In the genomic region with DNA sequence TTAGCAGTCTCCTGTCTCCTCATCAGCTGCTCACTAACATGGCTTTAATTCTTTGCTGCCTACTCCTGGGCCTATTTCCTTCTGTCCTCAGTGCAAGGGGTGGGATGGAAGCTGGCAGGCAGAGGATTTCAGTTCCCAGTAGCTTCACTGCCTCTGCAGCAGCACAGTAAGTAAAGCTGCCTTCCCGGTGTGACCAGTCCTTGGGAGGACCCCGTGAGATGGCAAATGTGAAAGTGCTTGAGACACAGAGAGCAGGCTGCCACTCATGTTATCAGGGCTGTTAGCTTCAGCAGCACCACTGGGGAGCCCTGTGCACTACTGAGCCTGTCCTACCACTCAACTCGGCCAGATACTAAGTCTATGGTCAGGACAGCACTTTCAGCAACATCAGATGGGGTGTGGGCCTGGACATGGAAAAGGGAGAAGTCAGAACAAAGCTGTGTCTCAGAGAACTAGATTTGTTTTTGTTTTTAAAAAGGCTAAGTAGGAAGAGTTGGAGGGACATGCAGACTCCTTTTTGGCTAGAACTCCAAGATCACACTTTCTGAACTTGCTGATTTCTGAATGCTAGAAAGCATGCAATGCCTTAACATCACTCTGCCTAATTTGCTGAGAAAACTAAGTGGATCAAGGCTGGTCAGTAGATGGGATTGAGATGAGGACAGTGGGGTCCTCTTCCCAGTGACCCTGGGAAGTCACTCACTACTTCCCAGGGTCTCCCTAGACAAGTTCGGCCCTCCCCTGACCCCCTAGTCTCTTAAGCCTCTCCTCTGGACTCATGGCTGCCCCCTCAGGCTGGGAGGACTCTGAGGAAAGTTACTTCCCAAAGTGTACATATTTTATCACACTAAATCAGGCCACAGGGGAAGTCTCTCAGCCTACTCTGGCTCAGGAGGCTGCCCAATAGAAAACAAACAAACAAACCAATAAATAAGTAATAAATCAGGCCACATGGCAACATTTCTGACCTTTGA, we compare ENCODE assay signal across 8 cellular contexts. TPM values are rescaled to one million over a fixed set of nuclear protein-coding genes. Genes with fewer than 3 reads are reported as not detected.
DNase-seq lines count a peak whose midpoint lies in the region; ATAC-seq, FAIRE-seq and TF ChIP-seq lines count a peak whose summit lies in the region.

No MANE protein-coding gene starts in this region.

- no peak for FAIRE-seq in astrocyte (lab: Jason Lieb, UNC)

- H3K27me3 ChIP-seq in BJ (ENCODE audit: control insufficient read depth, insufficient read depth, low read length) (no peaks in the 10 kb centered on the region), astrocyte (ENCODE audit: insufficient read depth, low read length) (no peaks in the 10 kb centered on the region), iPS-15b (ENCODE audit: control insufficient read depth, insufficient read depth, low read length) (peaks cover 11% of the 10 kb centered on the region), skeletal muscle satellite cell (ENCODE audit: control insufficient read depth, insufficient read depth, low read length) (no peaks in the 10 kb centered on the region)

- ATAC-seq in GM21515 (IDR thresholded peaks at IDR 0.05; ENCODE audit: unreplicated experiment) (peak; percentile 24), HG03469 (IDR thresholded peaks at IDR 0.05; ENCODE audit: unreplicated experiment) (no peak)

- POLR2A ChIA-PET in BJ (lab: Charles Lee) = interaction anchor here (0.7 kb wide), 1 partner anchor 31 kb away, joined by 5 read pairs; no protein-coding TSS in a partner anchor

- no peaks in the 10 kb centered on the region for H3K79me2 ChIP-seq in astrocyte (ENCODE audit: insufficient read depth, low read length)

- no peaks in the 10 kb centered on the region for H3K9me3 Mint-ChIP-seq in astrocyte (ENCODE audit: unreplicated experiment)

- H3K4me1 ChIP-seq in astrocyte (ENCODE audit: insufficient read depth, low read length) (peaks cover 27% of the 10 kb centered on the region), iPS-15b (ENCODE audit: control insufficient read depth, insufficient read depth, low read length) (peaks cover 8% of the 10 kb centered on the region), skeletal muscle satellite cell (ENCODE audit: control insufficient read depth, insufficient read depth, low read length) (peaks cover 33% of the 10 kb centered on the region)

- peak overlapping the region; percentile 35 for H2AFZ ChIP-seq in astrocyte (ENCODE audit: low read depth, low read length)

- H3K4me1 Mint-ChIP-seq in astrocyte (ENCODE audit: low read depth, unreplicated experiment) = peaks cover 21% of the 10 kb centered on the region

- no peak overlapping the region for H3K27ac ChIP-seq in astrocyte (ENCODE audit: low read depth, low read length)

- H3K4me3 ChIP-seq in BJ (ENCODE audit: low read depth, low read length) (peak overlapping the region; percentile 65), astrocyte (ENCODE audit: insufficient read depth, low read depth, low read length) (peak overlapping the region; percentile 57), iPS-15b (ENCODE audit: low read depth, low read length) (peak overlapping the region; percentile 72), skeletal muscle satellite cell (ENCODE audit: low read length) (peak overlapping the region; percentile 68)

- H3K9ac ChIP-seq in astrocyte (ENCODE audit: low read length) (peak overlapping the region; percentile 82), iPS-15b (ENCODE audit: low read depth, low read length) (peak overlapping the region; percentile 57), skeletal muscle satellite cell (ENCODE audit: low read depth, low read length) (peak overlapping the region; percentile 78)

- CTCF ChIA-PET in BJ (lab: Yijun Ruan, JAX) = interaction anchor here (0.8 to 1.6 kb wide), 4 partner anchors 10 to 52 kb away, joined by 3 to 5 read pairs (median 4); a partner anchor contains a TSS

- no peaks in the 10 kb centered on the region for H3K27me3 Mint-ChIP-seq in astrocyte (ENCODE audit: low read depth, unreplicated experiment)

- H3K36me3 Mint-ChIP-seq in astrocyte (ENCODE audit: low read depth, unreplicated experiment) = peaks cover 7% of the 10 kb centered on the region

- DNase-seq in BJ (ENCODE audit: low read depth) (no peak), astrocyte (ENCODE audit: low read depth) (no peak), COLO829 (ENCODE audit: low spot score) (no peak)

- peak overlapping the region; percentile 87 for H3K4me3 Mint-ChIP-seq in astrocyte (ENCODE audit: unreplicated experiment)

- peak; percentile 31; the same call in 1 of the 2 replicates for TF ChIP-seq CTCF in BJ (IDR thresholded peaks at IDR 0.05; ENCODE audit: insufficient read depth, low read depth, low read length)
- no peak for TF ChIP-seq CTCF in astrocyte (IDR thresholded peaks at IDR 0.05; ENCODE audit: insufficient read depth, low read depth, low read length)

- H3K27ac Mint-ChIP-seq in astrocyte (ENCODE audit: unreplicated experiment) = peak overlapping the region; percentile 47

- H4K20me1 ChIP-seq in astrocyte (ENCODE audit: insufficient read depth, low read length) = peaks cover 3% of the 10 kb centered on the region

- no peaks in the 10 kb centered on the region for H3K36me3 ChIP-seq in BJ (ENCODE audit: control insufficient read depth, insufficient read depth, low read length)
- H3K36me3 ChIP-seq in astrocyte (ENCODE audit: insufficient read depth, low read length) = peaks cover 2% of the 10 kb centered on the region
- no peaks in the 10 kb centered on the region for H3K36me3 ChIP-seq in iPS-15b (ENCODE audit: control insufficient read depth, insufficient read depth, low read length)
- H3K36me3 ChIP-seq in skeletal muscle satellite cell (ENCODE audit: insufficient read depth, low read length) = no peaks in the 10 kb centered on the region

- H3K9me3 ChIP-seq in astrocyte (ENCODE audit: insufficient read depth, low read depth, low read length) (no peaks in the 10 kb centered on the region), iPS-15b (ENCODE audit: control insufficient read depth, insufficient read depth, low read length) (no peaks in the 10 kb centered on the region), skeletal muscle satellite cell (replicated peaks; ENCODE audit: low read length) (no peaks in the 10 kb centered on the region)

- H3K4me2 ChIP-seq in astrocyte (ENCODE audit: low read length) (peak overlapping the region; percentile 89), skeletal muscle satellite cell (ENCODE audit: low read length) (peak overlapping the region; percentile 87)

TF ChIP-seq in PFSK-1, 5 proteins besides CTCF, POLR2A, EP300 and RAD21:
- TF ChIP-seq POLR2AphosphoS5 (IDR thresholded peaks at IDR 0.05; ENCODE audit: low read depth, low read length) = peak; percentile 43
- no peak for TF ChIP-seq FOXP2 (optimal IDR thresholded peaks at IDR 0.05; ENCODE audit: borderline replicate concordance, extremely low read depth, extremely low read length, insufficient read depth)
- TF ChIP-seq SIN3A (IDR thresholded peaks at IDR 0.05; ENCODE audit: borderline replicate concordance, insufficient read depth, low read length) = no peak
- peak; percentile 51; the same call in 1 of the 2 replicates for TF ChIP-seq TAF1 (IDR thresholded peaks at IDR 0.05; ENCODE audit: borderline replicate concordance, insufficient read depth, low read length)
- TF ChIP-seq, protein P1, sequence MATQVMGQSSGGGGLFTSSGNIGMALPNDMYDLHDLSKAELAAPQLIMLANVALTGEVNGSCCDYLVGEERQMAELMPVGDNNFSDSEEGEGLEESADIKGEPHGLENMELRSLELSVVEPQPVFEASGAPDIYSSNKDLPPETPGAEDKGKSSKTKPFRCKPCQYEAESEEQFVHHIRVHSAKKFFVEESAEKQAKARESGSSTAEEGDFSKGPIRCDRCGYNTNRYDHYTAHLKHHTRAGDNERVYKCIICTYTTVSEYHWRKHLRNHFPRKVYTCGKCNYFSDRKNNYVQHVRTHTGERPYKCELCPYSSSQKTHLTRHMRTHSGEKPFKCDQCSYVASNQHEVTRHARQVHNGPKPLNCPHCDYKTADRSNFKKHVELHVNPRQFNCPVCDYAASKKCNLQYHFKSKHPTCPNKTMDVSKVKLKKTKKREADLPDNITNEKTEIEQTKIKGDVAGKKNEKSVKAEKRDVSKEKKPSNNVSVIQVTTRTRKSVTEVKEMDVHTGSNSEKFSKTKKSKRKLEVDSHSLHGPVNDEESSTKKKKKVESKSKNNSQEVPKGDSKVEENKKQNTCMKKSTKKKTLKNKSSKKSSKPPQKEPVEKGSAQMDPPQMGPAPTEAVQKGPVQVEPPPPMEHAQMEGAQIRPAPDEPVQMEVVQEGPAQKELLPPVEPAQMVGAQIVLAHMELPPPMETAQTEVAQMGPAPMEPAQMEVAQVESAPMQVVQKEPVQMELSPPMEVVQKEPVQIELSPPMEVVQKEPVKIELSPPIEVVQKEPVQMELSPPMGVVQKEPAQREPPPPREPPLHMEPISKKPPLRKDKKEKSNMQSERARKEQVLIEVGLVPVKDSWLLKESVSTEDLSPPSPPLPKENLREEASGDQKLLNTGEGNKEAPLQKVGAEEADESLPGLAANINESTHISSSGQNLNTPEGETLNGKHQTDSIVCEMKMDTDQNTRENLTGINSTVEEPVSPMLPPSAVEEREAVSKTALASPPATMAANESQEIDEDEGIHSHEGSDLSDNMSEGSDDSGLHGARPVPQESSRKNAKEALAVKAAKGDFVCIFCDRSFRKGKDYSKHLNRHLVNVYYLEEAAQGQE (IDR thresholded peaks at IDR 0.05; ENCODE audit: insufficient read depth in 1 of 2, low read depth in 2 of 2, low read length in 2 of 2) = no peak

RNA-seq across cellular contexts. Expression of a gene that starts 1.1 kb away (rescaled TPM):
- 19.9 and 25.4 TPM in 2 replicates for polyA plus RNA-seq in BJ (2011; rRNA removed)
- 19.8 and 31.7 TPM in 2 replicates for polyA minus RNA-seq in BJ (2011; rRNA and poly(A)+ RNA removed)
- 36.6 TPM for polyA plus RNA-seq in PFSK-1 (2012; ENCODE audit: insufficient read length, low read depth)
- 28.3 and 43.3 TPM in 2 replicates for total RNA-seq in astrocyte
- 5.8 and 10.3 TPM in 2 replicates for total RNA-seq in skeletal muscle satellite cell (2012; rRNA removed)

RNA-seq across cellular contexts. Expression of a gene that starts 29.8 kb away (rescaled TPM):
- polyA plus RNA-seq in BJ (2011; rRNA removed) = 110 and 119 TPM in 2 replicates
- polyA minus RNA-seq in BJ (2011; rRNA and poly(A)+ RNA removed) = 99.3 and 106 TPM in 2 replicates
- polyA plus RNA-seq in PFSK-1 (2012; ENCODE audit: insufficient read length, low read depth) = 332 TPM
- 180 and 185 TPM in 2 replicates for total RNA-seq in astrocyte
- 246 and 274 TPM in 2 replicates for total RNA-seq in skeletal muscle satellite cell (2012; rRNA removed)

RNA-seq across cellular contexts. Expression of a gene that starts 41.6 kb away (rescaled TPM):
- not detected in 2 replicates for polyA plus RNA-seq in BJ (2011; rRNA removed)
- not detected in 2 replicates for polyA minus RNA-seq in BJ (2011; rRNA and poly(A)+ RNA removed)
- polyA plus RNA-seq in PFSK-1 (2012; ENCODE audit: insufficient read length, low read depth) = 1.5 TPM
- total RNA-seq in astrocyte = not detected in 2 replicates
- not detected in 2 replicates for total RNA-seq in skeletal muscle satellite cell (2012; rRNA removed)

RNA-seq across cellular contexts. Expression of a gene that starts 51.6 kb away (rescaled TPM):
- polyA plus RNA-seq in BJ (2011; rRNA removed) = 17.5 and 22.6 TPM in 2 replicates
- 7.9 and 13.9 TPM in 2 replicates for polyA minus RNA-seq in BJ (2011; rRNA and poly(A)+ RNA removed)
- polyA plus RNA-seq in PFSK-1 (2012; ENCODE audit: insufficient read length, low read depth) = 83.8 TPM
- total RNA-seq in astrocyte = 18.8 and 21.6 TPM in 2 replicates
- 21.5 and 23.4 TPM in 2 replicates for total RNA-seq in skeletal muscle satellite cell (2012; rRNA removed)

RNA-seq across cellular contexts. Expression of a gene that starts 54.1 kb away (rescaled TPM):
- 5.3 and 5.9 TPM in 2 replicates for polyA plus RNA-seq in BJ (2011; rRNA removed)
- polyA minus RNA-seq in BJ (2011; rRNA and poly(A)+ RNA removed) = 2.2 and 2.6 TPM in 2 replicates
- polyA plus RNA-seq in PFSK-1 (2012; ENCODE audit: insufficient read length, low read depth) = 19.1 TPM
- total RNA-seq in astrocyte = 3.0 and 3.1 TPM in 2 replicates
- 8.5 and 10.4 TPM in 2 replicates for total RNA-seq in skeletal muscle satellite cell (2012; rRNA removed)
